ENCODE assay signal across 2 cellular contexts in the genomic region with DNA sequence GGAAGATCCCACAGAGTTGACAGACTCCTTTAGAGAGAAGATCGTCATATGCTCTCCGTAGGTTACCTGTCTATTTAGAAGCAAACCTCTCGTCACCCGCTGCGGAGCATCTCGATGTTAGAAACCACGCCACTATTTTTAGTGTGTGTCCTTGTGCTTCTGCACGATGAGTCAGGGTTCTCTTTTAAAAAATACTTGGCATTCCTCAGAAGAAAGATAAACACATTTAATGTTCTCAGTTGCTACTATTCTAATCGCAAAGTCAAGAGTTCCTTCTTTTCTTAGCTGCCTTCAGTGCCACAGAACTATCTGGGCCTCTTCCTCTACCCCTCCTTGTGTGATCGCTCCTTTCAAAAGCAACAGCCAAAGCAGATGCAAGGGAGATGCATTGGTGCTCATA.
TF ChIP-seq lines count a peak whose summit lies in the region.

No MANE protein-coding gene starts in this region.

TF ChIP-seq in HepG2, 621 proteins besides CTCF, POLR2A, EP300 and RAD21:
- no peak for TF ChIP-seq TFAP4 (IDR thresholded peaks at IDR 0.05; ENCODE audit: borderline replicate concordance, low read depth)
- TF ChIP-seq PRMT3 (CRISPR knock-in tag; IDR thresholded peaks at IDR 0.05; ENCODE audit: borderline replicate concordance, low read depth) = no peak
- no peak for TF ChIP-seq ZNF616 (CRISPR knock-in tag; IDR thresholded peaks at IDR 0.05; ENCODE audit: low read depth)
- TF ChIP-seq HMGA1 (CRISPR knock-in tag; conservative IDR thresholded peaks at IDR 0.05) = no peak
- TF ChIP-seq HNF1A (IDR thresholded peaks at IDR 0.05; ENCODE audit: low read depth) = no peak
- TF ChIP-seq HNF1A (CRISPR knock-in tag; IDR thresholded peaks at IDR 0.05; ENCODE audit: borderline replicate concordance) = no peak
- no peak for TF ChIP-seq ZNF850 (CRISPR knock-in tag; conservative IDR thresholded peaks at IDR 0.05)
- TF ChIP-seq, protein P1, sequence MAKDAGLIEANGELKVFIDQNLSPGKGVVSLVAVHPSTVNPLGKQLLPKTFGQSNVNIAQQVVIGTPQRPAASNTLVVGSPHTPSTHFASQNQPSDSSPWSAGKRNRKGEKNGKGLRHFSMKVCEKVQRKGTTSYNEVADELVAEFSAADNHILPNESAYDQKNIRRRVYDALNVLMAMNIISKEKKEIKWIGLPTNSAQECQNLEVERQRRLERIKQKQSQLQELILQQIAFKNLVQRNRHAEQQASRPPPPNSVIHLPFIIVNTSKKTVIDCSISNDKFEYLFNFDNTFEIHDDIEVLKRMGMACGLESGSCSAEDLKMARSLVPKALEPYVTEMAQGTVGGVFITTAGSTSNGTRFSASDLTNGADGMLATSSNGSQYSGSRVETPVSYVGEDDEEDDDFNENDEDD (CRISPR knock-in tag; IDR thresholded peaks at IDR 0.05; ENCODE audit: borderline replicate concordance) = no peak
- TF ChIP-seq ZNF333 (CRISPR knock-in tag; IDR thresholded peaks at IDR 0.05; ENCODE audit: borderline replicate concordance) = no peak
- no peak for TF ChIP-seq HDAC6 (IDR thresholded peaks at IDR 0.05; ENCODE audit: low read depth, low read length)
- TF ChIP-seq, protein P2, sequence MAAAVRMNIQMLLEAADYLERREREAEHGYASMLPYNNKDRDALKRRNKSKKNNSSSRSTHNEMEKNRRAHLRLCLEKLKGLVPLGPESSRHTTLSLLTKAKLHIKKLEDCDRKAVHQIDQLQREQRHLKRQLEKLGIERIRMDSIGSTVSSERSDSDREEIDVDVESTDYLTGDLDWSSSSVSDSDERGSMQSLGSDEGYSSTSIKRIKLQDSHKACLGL (CRISPR knock-in tag; IDR thresholded peaks at IDR 0.05) = no peak
- no peak for TF ChIP-seq NONO (IDR thresholded peaks at IDR 0.05)
- TF ChIP-seq NONO (CRISPR knock-in tag; conservative IDR thresholded peaks at IDR 0.05) = no peak
- TF ChIP-seq ZNF891 (CRISPR knock-in tag; IDR thresholded peaks at IDR 0.05) = no peak
- TF ChIP-seq ESRRA (CRISPR knock-in tag; IDR thresholded peaks at IDR 0.05; ENCODE audit: low read depth) = no peak
- no peak for TF ChIP-seq FOXA1 (IDR thresholded peaks at IDR 0.05)
- TF ChIP-seq FOXA1 (CRISPR knock-in tag; IDR thresholded peaks at IDR 0.05) = no peak
- no peak for TF ChIP-seq STAT5B (CRISPR knock-in tag; IDR thresholded peaks at IDR 0.05)

TF ChIP-seq in endothelial cell of umbilical vein, 7 proteins besides CTCF, POLR2A, EP300 and RAD21 (continued from another document):
- TF ChIP-seq JUN (IDR thresholded peaks at IDR 0.05; ENCODE audit: borderline replicate concordance, insufficient read depth, insufficient read length, low read depth) = no peak
- TF ChIP-seq FOS (IDR thresholded peaks at IDR 0.05; ENCODE audit: borderline replicate concordance, insufficient read depth, low read length) = no peak
